In genomic region chr3:64677961-64678716, GRCh38 we compare ENCODE assay signal across 20 cellular contexts. TPM values are rescaled to one million over a fixed set of nuclear protein-coding genes. Genes with fewer than 3 reads are reported as not detected.
"Had no signal": no experiment of that assay in that cellular context is flagged by ENCODE, and none has a peak within 500 bp of the region (broad histone marks: within the 10 kb centered on the region; RNA-seq: fewer than 3 reads in every experiment).

No MANE protein-coding gene starts in this region.

- H3K4me1 ChIP-seq: breast epithelium, esophagus squamous epithelium had no signal

- H3K9me3 ChIP-seq: breast epithelium, esophagus squamous epithelium, heart right ventricle had no signal

- H3K27me3 ChIP-seq: breast epithelium, esophagus squamous epithelium, heart right ventricle had no signal

- H3K4me3 ChIP-seq: esophagus squamous epithelium, lung had no signal

- H3K27ac ChIP-seq: breast epithelium, esophagus squamous epithelium had no signal

- H3K36me3 ChIP-seq: breast epithelium had no signal

- DNase-seq: activated CD4-positive, alpha-beta T cell treated with anti-CD3 and anti-CD28 coated beads, Interleukin-2, amount 50 U/mL, for 1 hour; activated CD8-positive, alpha-beta memory T cell treated with anti-CD3 and anti-CD28 coated beads, Interleukin-2, amount 50 U/mL, for 4 hours; activated effector memory CD4-positive, alpha-beta T cell treated with anti-CD3 and anti-CD28 coated beads, Interleukin-2, amount 50 U/mL, for 16 hours; activated T-cell treated with anti-CD3 and anti-CD28 coated beads, Interleukin-2, amount 50 U/mL, for 48 hours; cerebellar nuclear complex; effector CD4-positive, alpha-beta T cell; esophagus squamous epithelium; heart right ventricle; left colon; retina; stimulated activated naive CD8-positive, alpha-beta T cell treated with anti-CD3 and anti-CD28 coated beads, Interleukin-15, Interleukin-2, amounts not matched to agents 100 U/mL and 50 U/mL, for 24 hours; substantia nigra; T-helper 1 cell; T-helper 9 cell had no signal

- ATAC-seq: left colon; natural killer cell treated with Interleukin-12 subunit alpha and Interleukin-12 subunit beta and Interleukin-15 and Interleukin-18, amount 100 ng/mL, for 72 hours; stimulated activated naive CD8-positive, alpha-beta T cell treated with anti-CD3 and anti-CD28 coated beads, Interleukin-15, Interleukin-2, amounts not matched to agents 100 U/mL and 50 U/mL, for 24 hours had no signal

- FAIRE-seq: astrocyte, endothelial cell of umbilical vein, islet of Langerhans had no signal

RNA-seq across cellular contexts. Expression of gene ADAMTS9, which starts 9.7 kb away (rescaled TPM):
- total RNA-seq: natural killer cell treated with Interleukin-12 subunit alpha and Interleukin-12 subunit beta and Interleukin-15 and Interleukin-18, amount 100 ng/mL, for 72 hours had no signal
